Comparison of ENCODE assay signal across 35 cellular contexts in genomic region chr15:97473615-97474014, GRCh38.
"Had no signal": no experiment of that assay in that cellular context is flagged by ENCODE, and none has a peak within 500 bp of the region (broad histone marks: within the 10 kb centered on the region; RNA-seq: fewer than 3 reads in every experiment).

No MANE protein-coding gene starts in this region.

- H3K9me3 ChIP-seq: adrenal gland, ascending aorta had no signal

- ATAC-seq: activated naive CD4-positive, alpha-beta T cell treated with anti-CD3 and anti-CD28 coated beads, Interleukin-2, amount 50 U/mL, for 72 hours; activated naive CD8-positive, alpha-beta T cell treated with anti-CD3 and anti-CD28 coated beads, Interleukin-2, amount 50 U/mL, for 24 hours; activated T-cell treated with anti-CD3 and anti-CD28 coated beads, Interleukin-2, amount 50 U/mL, for 4 hours; activated T-cell treated with anti-CD3 and anti-CD28 coated beads, Interleukin-2, amount 50 U/mL, for 72 hours; activated T-helper 17 cell treated with anti-CD3 and anti-CD28 coated beads, Interleukin-2, amount 50 U/mL, for 72 hours; body of pancreas had no signal

- H3K36me3 ChIP-seq: adrenal gland, ascending aorta, brain microvascular endothelial cell, breast epithelium, cardiac muscle cell had no signal

- DNase-seq: activated effector memory CD4-positive, alpha-beta T cell treated with anti-CD3 and anti-CD28 coated beads, Interleukin-2, amount 50 U/mL, for 16 hours; activated effector memory CD4-positive, alpha-beta T cell treated with Interleukin-2 at 50 U/mL for 16 hours; activated gamma-delta T cell; activated gamma-delta T cell treated with Interleukin-2 at 50 U/mL for 16 hours; activated naive CD4-positive, alpha-beta T cell; activated naive CD4-positive, alpha-beta T cell treated with anti-CD3 and anti-CD28 coated beads for 36 hours; activated naive CD4-positive, alpha-beta T cell treated with anti-CD3 and anti-CD28 coated beads, Interleukin-2, amount 10 ng/mL, durations not matched to agents 7 days and 5 days; activated naive CD4-positive, alpha-beta T cell treated with anti-CD3 and anti-CD28 coated beads, Interleukin-2, amount 50 U/mL, for 16 hours; activated naive CD4-positive, alpha-beta T cell treated with Interleukin-2 at 50 U/mL for 16 hours; activated naive CD8-positive, alpha-beta T cell treated with anti-CD3 and anti-CD28 coated beads for 36 hours; activated naive CD8-positive, alpha-beta T cell treated with anti-CD3 and anti-CD28 coated beads, Interleukin-2, amount 10 ng/mL, durations not matched to agents 7 days and 5 days; activated naive CD8-positive, alpha-beta T cell treated with anti-CD3 and anti-CD28 coated beads, Interleukin-2, amount 50 U/mL, for 24 hours; activated T-cell treated with anti-CD3 and anti-CD28 coated beads for 4 hours; activated T-cell treated with anti-CD3 and anti-CD28 coated beads, Interleukin-2, amount 50 U/mL, for 1 hour; activated T-cell treated with anti-CD3 and anti-CD28 coated beads, Interleukin-2, amount 50 U/mL, for 24 hours; activated T-cell treated with anti-CD3 and anti-CD28 coated beads, Interleukin-2, amount 50 U/mL, for 4 hours; activated T-cell treated with anti-CD3 and anti-CD28 coated beads, Interleukin-2, amount 50 U/mL, for 48 hours; activated T-cell treated with anti-CD3 and anti-CD28 coated beads, Interleukin-2, amount 50 U/mL, for 72 hours; adrenal gland; amniotic stem cell; amygdala; anterior cingulate cortex; aorta; body of pancreas; brain microvascular endothelial cell; caudate nucleus; central memory CD4-positive, alpha-beta T cell; cerebellar nuclear complex had no signal

- H3K4me1 ChIP-seq: adrenal gland, ascending aorta, body of pancreas, breast epithelium had no signal

- H3K27me3 ChIP-seq: adrenal gland, ascending aorta, body of pancreas, brain microvascular endothelial cell, breast epithelium, cardiac muscle cell had no signal

- FAIRE-seq: astrocyte, bronchial epithelial cell had no signal

- H3K4me3 ChIP-seq: adrenal gland, ascending aorta, body of pancreas, breast epithelium, cardiac muscle cell had no signal

- H3K27ac ChIP-seq: adrenal gland, ascending aorta, body of pancreas, brain microvascular endothelial cell, breast epithelium, cardiac muscle cell had no signal
